ENCODE assay signal across 22 cellular contexts in genomic region chr17:79473111-79473835, GRCh38.
A peak's percentile ranks its signal among the peaks of the same experiment; 100 is the strongest.
DNase-seq lines count a peak whose midpoint lies in the region; ATAC-seq, FAIRE-seq and TF ChIP-seq lines count a peak whose summit lies in the region.
"Had no signal": no experiment of that assay in that cellular context is flagged by ENCODE, and none has a peak within 500 bp of the region (broad histone marks: within the 10 kb centered on the region; RNA-seq: fewer than 3 reads in every experiment).

No MANE protein-coding gene starts in this region.

- TF ChIP-seq CTCF in astrocyte (IDR thresholded peaks at IDR 0.05; ENCODE audit: insufficient read depth, low read depth, low read length) = no peak
- TF ChIP-seq CTCF in nephron (IDR thresholded peaks at IDR 0.05; ENCODE audit: unreplicated experiment in 3 of 3) = no peak
- TF ChIP-seq CTCF in foreskin keratinocyte (conservative IDR thresholded peaks at IDR 0.05) = no peak

- DNase-seq in DMS 273 (lab: John Stamatoyannopoulos, UW; ENCODE audit: unreplicated experiment) (peak; percentile 93), NCI-H446 treated with DMSO at 0.1 percent for 48 hours (lab: John Stamatoyannopoulos, UW) (peak; percentile 8), astrocyte (ENCODE audit: low read depth) (peak; percentile 3), NCI-H1105 (lab: John Stamatoyannopoulos, UW) (no peak), foreskin keratinocyte (no peak), epidermal melanocyte (ENCODE audit: insufficient read length, low spot score) (no peak)
- DNase-seq: activated CD4-positive, CD25-positive, alpha-beta regulatory T cell; activated CD8-positive, alpha-beta T cell treated with anti-CD3 and anti-CD28 coated beads, Interleukin-2, amount 10 ng/mL, durations not matched to agents 7 days and 5 days; activated T-cell treated with anti-CD3 and anti-CD28 coated beads, Interleukin-2, amount 50 U/mL, for 4 hours; CD4-positive, CD25-positive, alpha-beta regulatory T cell; hippocampal formation; NCI-H774; pancreas; stimulated activated CD4-positive, alpha-beta T cell treated with anti-CD3 and anti-CD28 coated beads, Interleukin-2, amount 100 ng/mL, for 24 hours; stomach had no signal

- H3K4me1 Mint-ChIP-seq in astrocyte (ENCODE audit: low read depth, unreplicated experiment) (no peaks in the 10 kb centered on the region), nephron (peaks cover 34% of the 10 kb centered on the region)
- H3K4me1 Mint-ChIP-seq: CD4-positive, CD25-positive, alpha-beta regulatory T cell had no signal

- H3K27me3 Mint-ChIP-seq in astrocyte (ENCODE audit: low read depth, unreplicated experiment) (peaks cover 43% of the 10 kb centered on the region), nephron (ENCODE audit: low read depth) (peaks cover 56% of the 10 kb centered on the region)

- ATAC-seq in GM19328 (IDR thresholded peaks at IDR 0.05; ENCODE audit: unreplicated experiment) (no peak), foreskin keratinocyte (no peak)
- ATAC-seq: activated CD8-positive, alpha-beta T cell treated with anti-CD3 and anti-CD28 coated beads, Interleukin-2, amount 10 ng/mL, durations not matched to agents 7 days and 5 days; activated naive CD4-positive, alpha-beta T cell treated with anti-CD3 and anti-CD28 coated beads, Interleukin-2, amount 50 U/mL, for 72 hours; activated T-cell treated with anti-CD3 and anti-CD28 coated beads, Interleukin-2, amount 50 U/mL, for 4 hours; pancreas had no signal

- no peaks in the 10 kb centered on the region for H3K4me1 ChIP-seq in astrocyte (ENCODE audit: insufficient read depth, low read length)
- H3K4me1 ChIP-seq in foreskin keratinocyte = no peaks in the 10 kb centered on the region
- H3K4me1 ChIP-seq: pancreas had no signal

- no peak overlapping the region for H3K9ac ChIP-seq in astrocyte (ENCODE audit: low read length)
- H3K9ac ChIP-seq: KMS-11 had no signal

- no peaks in the 10 kb centered on the region for H3K36me3 ChIP-seq in astrocyte (ENCODE audit: insufficient read depth, low read length)
- H3K36me3 ChIP-seq: pancreas, stomach had no signal

- H3K36me3 Mint-ChIP-seq in astrocyte (ENCODE audit: low read depth, unreplicated experiment) = no peaks in the 10 kb centered on the region
- H3K36me3 Mint-ChIP-seq in nephron (ENCODE audit: low read depth) = no peaks in the 10 kb centered on the region
- H3K36me3 Mint-ChIP-seq: activated naive CD4-positive, alpha-beta T cell treated with anti-CD3 and anti-CD28 coated beads, Interleukin-2, amount 50 U/mL, for 72 hours; CD4-positive, CD25-positive, alpha-beta regulatory T cell had no signal

- no peak overlapping the region for H2AFZ ChIP-seq in astrocyte (ENCODE audit: low read depth, low read length)

- no peak overlapping the region for H3K27ac Mint-ChIP-seq in astrocyte (ENCODE audit: unreplicated experiment)
- H3K27ac Mint-ChIP-seq in nephron = peak overlapping the region in 2 of 3 experiments; percentile 4 to 7
- H3K27ac Mint-ChIP-seq: activated CD8-positive, alpha-beta T cell treated with anti-CD3 and anti-CD28 coated beads, Interleukin-2, amount 10 ng/mL, durations not matched to agents 7 days and 5 days; activated naive CD4-positive, alpha-beta T cell treated with anti-CD3 and anti-CD28 coated beads, Interleukin-2, amount 50 U/mL, for 72 hours; CD4-positive, CD25-positive, alpha-beta regulatory T cell; T-helper 2 cell treated with Interferon-gamma antibody and Interleukin-4, amounts not matched to agents 5 μg/mL and 100 μg/mL, for 36 hours had no signal

- no peak for FAIRE-seq in astrocyte (lab: Jason Lieb, UNC)
- FAIRE-seq: keratinocyte, pancreas had no signal

- H3K9me3 Mint-ChIP-seq in astrocyte (ENCODE audit: unreplicated experiment) (no peaks in the 10 kb centered on the region), nephron (no peaks in the 10 kb centered on the region)
- H3K9me3 Mint-ChIP-seq: activated naive CD4-positive, alpha-beta T cell treated with anti-CD3 and anti-CD28 coated beads, Interleukin-2, amount 50 U/mL, for 72 hours; activated T-cell treated with anti-CD3 and anti-CD28 coated beads, Interleukin-2, amount 50 U/mL, for 4 hours; T-helper 2 cell treated with Interferon-gamma antibody and Interleukin-4, amounts not matched to agents 5 μg/mL and 100 μg/mL, for 36 hours had no signal

- H3K4me3 ChIP-seq in astrocyte (ENCODE audit: insufficient read depth, low read depth, low read length) = no peak overlapping the region
- H3K4me3 ChIP-seq: coronary artery, pancreas, stomach had no signal

- H3K27ac ChIP-seq in astrocyte (ENCODE audit: low read depth, low read length) (no peak overlapping the region), foreskin keratinocyte (no peak overlapping the region)
- H3K27ac ChIP-seq: coronary artery, KMS-11, pancreas, stomach had no signal

- H3K27me3 ChIP-seq in astrocyte (ENCODE audit: insufficient read depth, low read length) (no peaks in the 10 kb centered on the region), foreskin keratinocyte (peaks cover 19% of the 10 kb centered on the region)

- H3K4me3 Mint-ChIP-seq in astrocyte (ENCODE audit: unreplicated experiment) = no peak overlapping the region
- H3K4me3 Mint-ChIP-seq in nephron = no peak overlapping the region
- H3K4me3 Mint-ChIP-seq: activated CD8-positive, alpha-beta T cell treated with anti-CD3 and anti-CD28 coated beads, Interleukin-2, amount 10 ng/mL, durations not matched to agents 7 days and 5 days; activated T-cell treated with anti-CD3 and anti-CD28 coated beads, Interleukin-2, amount 50 U/mL, for 4 hours; CD4-positive, CD25-positive, alpha-beta regulatory T cell; T-helper 2 cell treated with Interferon-gamma antibody and Interleukin-4, amounts not matched to agents 5 μg/mL and 100 μg/mL, for 36 hours had no signal

- no peaks in the 10 kb centered on the region for H3K9me3 ChIP-seq in astrocyte (ENCODE audit: insufficient read depth, low read depth, low read length)
- H3K9me3 ChIP-seq: pancreas, stomach had no signal

- no peaks in the 10 kb centered on the region for H3K79me2 ChIP-seq in astrocyte (ENCODE audit: insufficient read depth, low read length)

- H3K4me2 ChIP-seq in astrocyte (ENCODE audit: low read length) = no peak overlapping the region
- H3K4me2 ChIP-seq: KMS-11 had no signal

- H4K20me1 ChIP-seq in astrocyte (ENCODE audit: insufficient read depth, low read length) = no peaks in the 10 kb centered on the region

Comparison
In these comparisons a context has a peak if more than half of its experiments do, and no peak if none do; other contexts are left out.
1. DNase-seq: peak in DMS 273 (single experiment), NCI-H446 treated with DMSO at 0.1 percent for 48 hours (single experiment) and astrocyte (single experiment); none in NCI-H1105 (single experiment), foreskin keratinocyte (0 of 2) and epidermal melanocyte (single experiment).